ENCODE assay signal across 1 cellular context in the genomic region with DNA sequence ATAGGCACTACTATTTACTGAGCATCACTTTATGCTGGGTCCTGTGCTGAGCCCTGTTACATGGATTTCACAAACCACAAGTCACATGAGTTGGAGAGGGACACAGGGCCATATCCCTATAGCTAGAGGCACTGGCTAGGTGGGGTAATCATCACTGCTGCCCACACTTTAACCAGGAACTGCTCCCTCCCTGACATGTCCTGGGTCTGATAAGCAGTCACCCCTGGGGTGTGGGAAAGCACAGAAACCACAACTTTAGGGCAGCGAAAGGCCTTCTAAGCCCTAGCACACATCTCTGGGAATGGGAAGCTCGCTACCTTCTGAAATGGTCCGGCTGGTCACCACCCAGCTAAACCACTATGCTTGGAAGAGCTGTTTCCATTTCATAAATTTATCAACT.
A peak's percentile ranks its signal among the peaks of the same experiment; 100 is the strongest.
TF ChIP-seq lines count a peak whose summit lies in the region.

No MANE protein-coding gene starts in this region.

TF ChIP-seq in K562, 482 proteins besides CTCF, POLR2A, EP300 and RAD21 (continued from another document and continues in another):
- TF ChIP-seq ZNF609 (CRISPR knock-in tag; IDR thresholded peaks at IDR 0.05; ENCODE audit: borderline replicate concordance): no peak
- peak; percentile 79 for TF ChIP-seq ZNF75A (CRISPR knock-in tag; IDR thresholded peaks at IDR 0.05)
- TF ChIP-seq, protein P1, sequence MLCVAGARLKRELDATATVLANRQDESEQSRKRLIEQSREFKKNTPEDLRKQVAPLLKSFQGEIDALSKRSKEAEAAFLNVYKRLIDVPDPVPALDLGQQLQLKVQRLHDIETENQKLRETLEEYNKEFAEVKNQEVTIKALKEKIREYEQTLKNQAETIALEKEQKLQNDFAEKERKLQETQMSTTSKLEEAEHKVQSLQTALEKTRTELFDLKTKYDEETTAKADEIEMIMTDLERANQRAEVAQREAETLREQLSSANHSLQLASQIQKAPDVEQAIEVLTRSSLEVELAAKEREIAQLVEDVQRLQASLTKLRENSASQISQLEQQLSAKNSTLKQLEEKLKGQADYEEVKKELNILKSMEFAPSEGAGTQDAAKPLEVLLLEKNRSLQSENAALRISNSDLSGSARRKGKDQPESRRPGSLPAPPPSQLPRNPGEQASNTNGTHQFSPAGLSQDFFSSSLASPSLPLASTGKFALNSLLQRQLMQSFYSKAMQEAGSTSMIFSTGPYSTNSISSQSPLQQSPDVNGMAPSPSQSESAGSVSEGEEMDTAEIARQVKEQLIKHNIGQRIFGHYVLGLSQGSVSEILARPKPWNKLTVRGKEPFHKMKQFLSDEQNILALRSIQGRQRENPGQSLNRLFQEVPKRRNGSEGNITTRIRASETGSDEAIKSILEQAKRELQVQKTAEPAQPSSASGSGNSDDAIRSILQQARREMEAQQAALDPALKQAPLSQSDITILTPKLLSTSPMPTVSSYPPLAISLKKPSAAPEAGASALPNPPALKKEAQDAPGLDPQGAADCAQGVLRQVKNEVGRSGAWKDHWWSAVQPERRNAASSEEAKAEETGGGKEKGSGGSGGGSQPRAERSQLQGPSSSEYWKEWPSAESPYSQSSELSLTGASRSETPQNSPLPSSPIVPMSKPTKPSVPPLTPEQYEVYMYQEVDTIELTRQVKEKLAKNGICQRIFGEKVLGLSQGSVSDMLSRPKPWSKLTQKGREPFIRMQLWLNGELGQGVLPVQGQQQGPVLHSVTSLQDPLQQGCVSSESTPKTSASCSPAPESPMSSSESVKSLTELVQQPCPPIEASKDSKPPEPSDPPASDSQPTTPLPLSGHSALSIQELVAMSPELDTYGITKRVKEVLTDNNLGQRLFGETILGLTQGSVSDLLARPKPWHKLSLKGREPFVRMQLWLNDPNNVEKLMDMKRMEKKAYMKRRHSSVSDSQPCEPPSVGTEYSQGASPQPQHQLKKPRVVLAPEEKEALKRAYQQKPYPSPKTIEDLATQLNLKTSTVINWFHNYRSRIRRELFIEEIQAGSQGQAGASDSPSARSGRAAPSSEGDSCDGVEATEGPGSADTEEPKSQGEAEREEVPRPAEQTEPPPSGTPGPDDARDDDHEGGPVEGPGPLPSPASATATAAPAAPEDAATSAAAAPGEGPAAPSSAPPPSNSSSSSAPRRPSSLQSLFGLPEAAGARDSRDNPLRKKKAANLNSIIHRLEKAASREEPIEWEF (CRISPR knock-in tag; IDR thresholded peaks at IDR 0.05): no peak
- peak; percentile 65 for TF ChIP-seq ZFX (CRISPR knock-in tag; IDR thresholded peaks at IDR 0.05)
- peak; percentile 53; the same call in 1 of the 2 replicates for TF ChIP-seq MBD2 (IDR thresholded peaks at IDR 0.05; ENCODE audit: borderline replicate concordance, low read depth)
- TF ChIP-seq SP1 (CRISPR knock-in tag; IDR thresholded peaks at IDR 0.05): no peak
- TF ChIP-seq CREM (IDR thresholded peaks at IDR 0.05; ENCODE audit: low read depth): peak; percentile 75
- no peak for TF ChIP-seq TRIM24 (IDR thresholded peaks at IDR 0.05)
- TF ChIP-seq USF2 (CRISPR knock-in tag; IDR thresholded peaks at IDR 0.05): peak; percentile 25; the same call in 1 of the 2 replicates
- no peak for TF ChIP-seq SMARCC2 (IDR thresholded peaks at IDR 0.05; ENCODE audit: low read depth)
- TF ChIP-seq ZKSCAN1 (IDR thresholded peaks at IDR 0.05; ENCODE audit: low read depth, low read length): 0 out of 2 replicates have a peak, but pooled peaks have one; percentile 64
- TF ChIP-seq AFF1 (IDR thresholded peaks at IDR 0.05; ENCODE audit: low read depth in 1 of 2, partially characterized antibody in 2 of 2): no peak
- no peak for TF ChIP-seq PYGO2 (tag; IDR thresholded peaks at IDR 0.05)
- no peak for TF ChIP-seq ARID2 (IDR thresholded peaks at IDR 0.05)
- peak; percentile 78; the same call in 1 of the 2 replicates for TF ChIP-seq RNF2 (IDR thresholded peaks at IDR 0.05)
- no peak for TF ChIP-seq TSC22D4 (tag; IDR thresholded peaks at IDR 0.05)
- no peak for TF ChIP-seq NR2C2 (CRISPR knock-in tag; IDR thresholded peaks at IDR 0.05)
- peak; percentile 52 for TF ChIP-seq NR2C2 (tag; IDR thresholded peaks at IDR 0.05)
- TF ChIP-seq ILK (tag; IDR thresholded peaks at IDR 0.05; ENCODE audit: borderline replicate concordance, low read depth): no peak
- peak in 1 of 2 experiments; percentile 52; a peak in 1 of 4 replicates for TF ChIP-seq FOXK2 (conservative IDR thresholded peaks at IDR 0.05 in 1 of 2, IDR thresholded peaks at IDR 0.05 in 1 of 2; ENCODE audit: low read depth in 2 of 2)
- TF ChIP-seq ZNF589 (CRISPR knock-in tag; IDR thresholded peaks at IDR 0.05; ENCODE audit: low read depth): no peak
- TF ChIP-seq MAZ (CRISPR knock-in tag; conservative IDR thresholded peaks at IDR 0.05 in 1 of 2, IDR thresholded peaks at IDR 0.05 in 1 of 2): peak; percentile 44 to 67; a peak in 3 of 4 replicates
- TF ChIP-seq ZNF354B (CRISPR knock-in tag; IDR thresholded peaks at IDR 0.05): no peak
- TF ChIP-seq ZNF830 (CRISPR knock-in tag; IDR thresholded peaks at IDR 0.05): no peak
- no peak for TF ChIP-seq PHF21A (IDR thresholded peaks at IDR 0.05; ENCODE audit: borderline replicate concordance, low read depth)
- peak; percentile 27 to 44; a peak in 3 of 4 replicates for TF ChIP-seq NRF1 (conservative IDR thresholded peaks at IDR 0.05 in 1 of 2, IDR thresholded peaks at IDR 0.05 in 1 of 2)
- 0 out of 2 replicates have a peak, but pooled peaks have one; percentile 66 for TF ChIP-seq ZBED1 (IDR thresholded peaks at IDR 0.05)
- no peak for TF ChIP-seq ETV1 (tag; conservative IDR thresholded peaks at IDR 0.05; ENCODE audit: low read depth)
- TF ChIP-seq BHLHE40 (IDR thresholded peaks at IDR 0.05; ENCODE audit: low read length): peak; percentile 84
- no peak for TF ChIP-seq CBX1 (IDR thresholded peaks at IDR 0.05; ENCODE audit: low read depth)
- TF ChIP-seq ZNF584 (CRISPR knock-in tag; IDR thresholded peaks at IDR 0.05; ENCODE audit: low read depth): no peak
- no peak for TF ChIP-seq ZNF561 (CRISPR knock-in tag; conservative IDR thresholded peaks at IDR 0.05)
- TF ChIP-seq ZEB2 (IDR thresholded peaks at IDR 0.05): peak; percentile 18; the same call in 1 of the 2 replicates
- TF ChIP-seq TARDBP (IDR thresholded peaks at IDR 0.05): peak; percentile 68; the same call in 1 of the 2 replicates
- TF ChIP-seq, protein P2, sequence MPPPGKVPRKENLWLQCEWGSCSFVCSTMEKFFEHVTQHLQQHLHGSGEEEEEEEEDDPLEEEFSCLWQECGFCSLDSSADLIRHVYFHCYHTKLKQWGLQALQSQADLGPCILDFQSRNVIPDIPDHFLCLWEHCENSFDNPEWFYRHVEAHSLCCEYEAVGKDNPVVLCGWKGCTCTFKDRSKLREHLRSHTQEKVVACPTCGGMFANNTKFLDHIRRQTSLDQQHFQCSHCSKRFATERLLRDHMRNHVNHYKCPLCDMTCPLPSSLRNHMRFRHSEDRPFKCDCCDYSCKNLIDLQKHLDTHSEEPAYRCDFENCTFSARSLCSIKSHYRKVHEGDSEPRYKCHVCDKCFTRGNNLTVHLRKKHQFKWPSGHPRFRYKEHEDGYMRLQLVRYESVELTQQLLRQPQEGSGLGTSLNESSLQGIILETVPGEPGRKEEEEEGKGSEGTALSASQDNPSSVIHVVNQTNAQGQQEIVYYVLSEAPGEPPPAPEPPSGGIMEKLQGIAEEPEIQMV (tag; conservative IDR thresholded peaks at IDR 0.05; ENCODE audit: low read depth): no peak
- peak; percentile 93 for TF ChIP-seq HMBOX1 (IDR thresholded peaks at IDR 0.05)
- peak; percentile 33; the same call in 1 of the 2 replicates for TF ChIP-seq LEF1 (IDR thresholded peaks at IDR 0.05)
- peak; percentile 82 for TF ChIP-seq CBFA2T3 (IDR thresholded peaks at IDR 0.05)
- TF ChIP-seq SREBF1 (IDR thresholded peaks at IDR 0.05; ENCODE audit: borderline replicate concordance, low read depth, low read length): no peak
- no peak for TF ChIP-seq ZNF408 (CRISPR knock-in tag; IDR thresholded peaks at IDR 0.05; ENCODE audit: low read depth)
- TF ChIP-seq SMARCE1 (IDR thresholded peaks at IDR 0.05): peak; percentile 70
- no peak for TF ChIP-seq CREB3L1 (IDR thresholded peaks at IDR 0.05; ENCODE audit: borderline replicate concordance, low read depth)
- peak; percentile 52; the same call in 1 of the 2 replicates for TF ChIP-seq SOX6 (IDR thresholded peaks at IDR 0.05)
